In genomic region chrX:24498975-24499374, GRCh38 we compare ENCODE assay signal across 8 cellular contexts. TPM values are rescaled to one million over a fixed set of nuclear protein-coding genes. Genes with fewer than 3 reads are reported as not detected.
DNase-seq lines count a peak whose midpoint lies in the region; ATAC-seq, FAIRE-seq and TF ChIP-seq lines count a peak whose summit lies in the region.

No MANE protein-coding gene starts in this region.

- H3K27me3 ChIP-seq in AG04450 (ENCODE audit: control insufficient read depth, insufficient read depth, low read length), result no peaks in the 10 kb centered on the region
- H3K27me3 ChIP-seq in naive thymus-derived CD4-positive, alpha-beta T cell (ENCODE audit: control insufficient read depth in 2 of 2, insufficient read depth in 2 of 2, low read length in 2 of 2), result no peaks in the 10 kb centered on the region

- no TSS peak for BruUV-seq in MCF 10A (replicated peaks; lab: Mats Ljungman, UMichigan)

- H3K4me1 ChIP-seq in naive thymus-derived CD4-positive, alpha-beta T cell (ENCODE audit: control insufficient read depth in 2 of 2, insufficient read depth in 2 of 2, low read length in 2 of 2), result peaks cover 7 to 8% of the 10 kb centered on the region in 2 donors

- POLR2A ChIA-PET in AG04450 (lab: Yijun Ruan, JAX) (no interaction called here), MCF 10A (lab: Yijun Ruan, JAX) (interaction anchor here (2.0 to 5.2 kb wide), 3 partner anchors 33 to 240 kb away, joined by 8 to 46 read pairs (median 9); no protein-coding TSS in a partner anchor)
- POLR2A ChIA-PET in naive thymus-derived CD4-positive, alpha-beta T cell (lab: Charles Lee), result interaction anchor here (1.9 kb wide), 2 partner anchors 33 to 103 kb away, joined by 8 to 10 read pairs; partner anchors contain the start of gene PDK3

- peaks cover 31% of the 10 kb centered on the region for H3K27me3 Mint-ChIP-seq in MCF 10A (ENCODE audit: insufficient read depth, unreplicated experiment)
- no peaks in the 10 kb centered on the region for H3K27me3 Mint-ChIP-seq in naive thymus-derived CD4-positive, alpha-beta T cell

- no peaks in the 10 kb centered on the region for H3K36me3 Mint-ChIP-seq in MCF 10A (ENCODE audit: insufficient read depth, unreplicated experiment)
- H3K36me3 Mint-ChIP-seq in naive thymus-derived CD4-positive, alpha-beta T cell, result peaks cover 0 to 6% (median 4%) of the 10 kb centered on the region in 5 donors

- H3K9me3 Mint-ChIP-seq in MCF 10A (ENCODE audit: unreplicated experiment), result no peaks in the 10 kb centered on the region
- peaks cover 0 to 1% (median 0%) of the 10 kb centered on the region in 11 donors for H3K9me3 Mint-ChIP-seq in naive thymus-derived CD4-positive, alpha-beta T cell

- no peak overlapping the region for H3K27ac ChIP-seq in AG04450 (ENCODE audit: low read depth, low read length)
- no peak overlapping the region for H3K27ac ChIP-seq in naive thymus-derived CD4-positive, alpha-beta T cell (ENCODE audit: low read depth, low read length)

- TF ChIP-seq CTCF in AG04450 (IDR thresholded peaks at IDR 0.05; ENCODE audit: low read depth, low read length) (peak; percentile 57), MCF 10A (IDR thresholded peaks at IDR 0.05; ENCODE audit: unreplicated experiment) (peak; percentile 63)

- no peak for FAIRE-seq in HTR-8/SVneo (lab: Jason Lieb, UNC)

- DNase-seq in AG04450 (ENCODE audit: low read depth, low spot score), result no peak
- peak; percentile 43 for DNase-seq in NAMALWA (ENCODE audit: low spot score)
- peak; percentile 43 for DNase-seq in MCF 10A (ENCODE audit: unreplicated experiment)
- DNase-seq in naive thymus-derived CD4-positive, alpha-beta T cell, result peak in 4 of 9 donors; percentile 18 to 40 (median 36)
- DNase-seq in HTR-8/SVneo (ENCODE audit: insufficient read length, low spot score), result no peak
- DNase-seq in NOMO-1 treated with dmso at 0.1 percent for 144 hours (lab: John Stamatoyannopoulos, UW; ENCODE audit: unreplicated experiment), result no peak

- H3K27ac Mint-ChIP-seq in MCF 10A (ENCODE audit: low read depth, unreplicated experiment), result no peak overlapping the region
- H3K27ac Mint-ChIP-seq in naive thymus-derived CD4-positive, alpha-beta T cell, result peak overlapping the region in 4 of 9 donors; percentile 16 to 61 (median 44)

- no peak overlapping the region for H3K4me3 ChIP-seq in AG04450 (ENCODE audit: low read depth, low read length)
- no peak overlapping the region for H3K4me3 ChIP-seq in naive thymus-derived CD4-positive, alpha-beta T cell (ENCODE audit: low read length)

- peaks cover 0 to 3% (median 0%) of the 10 kb centered on the region in 3 experiments for H3K36me3 ChIP-seq in naive thymus-derived CD4-positive, alpha-beta T cell (ENCODE audit: control insufficient read depth in 2 of 3, insufficient read depth in 3 of 3, low read length in 3 of 3)

- no peaks in the 10 kb centered on the region for H3K4me1 Mint-ChIP-seq in MCF 10A (ENCODE audit: insufficient read depth, unreplicated experiment)
- peaks cover 0 to 33% (median 23%) of the 10 kb centered on the region in 7 donors for H3K4me1 Mint-ChIP-seq in naive thymus-derived CD4-positive, alpha-beta T cell

- ATAC-seq in GM18498 (IDR thresholded peaks at IDR 0.05; ENCODE audit: unreplicated experiment), result peak; percentile 58
- peak; percentile 77 for ATAC-seq in naive thymus-derived CD4-positive, alpha-beta T cell
- ATAC-seq in HG02642 (IDR thresholded peaks at IDR 0.05; ENCODE audit: poor library complexity, unreplicated experiment), result no peak

- no peaks in the 10 kb centered on the region for H3K9me3 ChIP-seq in AG04450 (ENCODE audit: control insufficient read depth, insufficient read depth, low read length)
- H3K9me3 ChIP-seq in naive thymus-derived CD4-positive, alpha-beta T cell (ENCODE audit: control insufficient read depth in 2 of 3, low read length in 3 of 3), result no peaks in the 10 kb centered on the region

- CTCF ChIA-PET in AG04450 (lab: Charles Lee) (interaction anchor here (0.6 to 4.5 kb wide), 20 partner anchors 9 to 242 kb away, joined by 3 to 58 read pairs (median 4); no protein-coding TSS in a partner anchor), MCF 10A (lab: Yijun Ruan, JAX) (interaction anchor here (0.6 to 10.9 kb wide), 32 partner anchors 9 to 1239 kb away, joined by 3 to 310 read pairs (median 4); partner anchors contain the start of gene EIF2S3)
- CTCF ChIA-PET in naive thymus-derived CD4-positive, alpha-beta T cell (lab: Charles Lee), result interaction anchor here (0.6 to 9.3 kb wide), 15 partner anchors 12 to 628 kb away, joined by 3 to 154 read pairs (median 4); partner anchors contain the start of gene PDK3

- intact Hi-C loops in MCF 10A (cut with micrococcal nuclease), result loop anchor here (1.0 to 2.0 kb wide), 3 partner anchors 103 to 418 kb away; no protein-coding TSS in a partner anchor
- intact Hi-C loops in naive thymus-derived CD4-positive, alpha-beta T cell (cut with micrococcal nuclease), result loop anchor here (1.0 to 10.0 kb wide), 7 partner anchors 19 to 242 kb away; partner anchors contain the start of genes PDK3 (in 1 of the 2) and POLA1 (in 1 of the 2)

- no peak overlapping the region for H3K4me3 Mint-ChIP-seq in MCF 10A (ENCODE audit: unreplicated experiment)
- peak overlapping the region in 4 of 10 donors; percentile 25 to 48 (median 42) for H3K4me3 Mint-ChIP-seq in naive thymus-derived CD4-positive, alpha-beta T cell

RNA-seq across cellular contexts. Expression of gene PDK3, which starts 33.9 kb away (rescaled TPM):
- 2.9 and 3.0 TPM in 2 replicates for polyA plus RNA-seq in AG04450 (2011; rRNA removed)
- polyA minus RNA-seq in AG04450 (2011; rRNA and poly(A)+ RNA removed), result 3.5 and 4.6 TPM in 2 replicates
- total RNA-seq in MCF 10A (2022), result 1.0 and 1.4 TPM in 2 replicates
- 10 to 100 TPM; 17.4 to 29.4 (median 28.5) TPM for total RNA-seq in naive thymus-derived CD4-positive, alpha-beta T cell
- 10 to 100 TPM; 40.0 to 44.1 TPM for polyA plus RNA-seq in naive thymus-derived CD4-positive, alpha-beta T cell

Comparison
In these comparisons a context has a peak if more than half of its experiments do, and no peak if none do; other contexts are left out.
1. DNase-seq: peak in NAMALWA (single experiment) and MCF 10A (single experiment); none in AG04450 (single experiment), HTR-8/SVneo (single experiment) and NOMO-1 treated with dmso at 0.1 percent for 144 hours (single experiment).